In the genomic region with DNA sequence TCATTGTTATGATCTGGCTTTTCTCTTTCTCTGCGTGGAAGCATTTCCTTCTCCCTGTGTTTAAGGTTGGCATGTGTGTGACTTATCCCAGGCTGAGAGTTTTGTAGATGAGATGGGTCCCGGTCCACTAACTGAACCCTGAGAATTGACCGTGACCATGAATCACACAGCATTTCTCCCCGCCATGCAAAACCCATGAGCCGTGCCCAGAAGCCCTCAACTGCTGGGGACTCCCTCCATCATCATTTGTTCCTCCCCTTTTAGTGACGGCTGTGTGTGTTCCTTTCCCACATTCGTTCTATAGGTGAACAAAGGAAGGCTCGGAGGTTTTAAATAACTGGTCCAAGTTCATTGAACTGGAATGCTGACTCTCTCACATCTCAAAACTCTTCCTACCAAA, we compare ENCODE assay signal across 14 cellular contexts. TPM values are rescaled to one million over a fixed set of nuclear protein-coding genes. Genes with fewer than 3 reads are reported as not detected.
A peak's percentile ranks its signal among the peaks of the same experiment; 100 is the strongest.
DNase-seq lines count a peak whose midpoint lies in the region; ATAC-seq and TF ChIP-seq lines count a peak whose summit lies in the region.
"Had no signal": no experiment of that assay in that cellular context is flagged by ENCODE, and none has a peak within 500 bp of the region (broad histone marks: within the 10 kb centered on the region; RNA-seq: fewer than 3 reads in every experiment).

No MANE protein-coding gene starts in this region.

- H3K27ac ChIP-seq in GM23338 (ENCODE audit: low read depth) (0 out of 2 replicates have a peak overlapping the region, but pooled peaks have one; percentile 45), dorsolateral prefrontal cortex (peak overlapping the region in 50 of 59 donors; percentile 3 to 84 (median 60)), mucosa of rectum (ENCODE audit: low read depth in 2 of 2, low read length in 2 of 2) (peak overlapping the region; percentile 0 to 11), substantia nigra (ENCODE audit: low read depth, low read length, poor library complexity, severe bottlenecking) (peak overlapping the region; percentile 49)
- H3K27ac ChIP-seq: SK-N-MC had no signal

- no peaks in the 10 kb centered on the region for H3K9me2 ChIP-seq in GM23338 (ENCODE audit: insufficient read depth)

- H3K27me3 ChIP-seq in GM23338 (ENCODE audit: insufficient read depth) (no peaks in the 10 kb centered on the region), dorsolateral prefrontal cortex (no peaks in the 10 kb centered on the region), mucosa of rectum (ENCODE audit: control insufficient read depth in 2 of 2, insufficient read depth in 2 of 2, low read length in 2 of 2) (no peaks in the 10 kb centered on the region)

- no peaks in the 10 kb centered on the region for H3K79me2 ChIP-seq in GM23338 (replicated peaks; ENCODE audit: insufficient read depth)

- H3K4me1 ChIP-seq in GM23338 (ENCODE audit: insufficient read depth) (no peaks in the 10 kb centered on the region), mucosa of rectum (ENCODE audit: control insufficient read depth in 2 of 2, insufficient read depth in 2 of 2, low read length in 2 of 2) (peaks cover 0 to 3% of the 10 kb centered on the region in 2 donors)

- ATAC-seq in GM23338, result no peak; the same call in 2 of the 3 replicates
- no peak for ATAC-seq in GM18867 (IDR thresholded peaks at IDR 0.05; ENCODE audit: unreplicated experiment)
- ATAC-seq in HG02610 (IDR thresholded peaks at IDR 0.05; ENCODE audit: unreplicated experiment), result no peak
- ATAC-seq in activated naive CD8-positive, alpha-beta T cell treated with anti-CD3 and anti-CD28 coated beads, Interleukin-2, amount 50 U/mL, for 24 hours, result no peak

- H3K9me3 Mint-ChIP-seq in GM23338, result peaks cover 8% of the 10 kb centered on the region; the same call in 2 of the 3 replicates
- no peaks in the 10 kb centered on the region for H3K9me3 Mint-ChIP-seq in activated naive CD8-positive, alpha-beta T cell treated with anti-CD3 and anti-CD28 coated beads, Interleukin-2, amount 50 U/mL, for 24 hours
- H3K9me3 Mint-ChIP-seq: activated naive CD4-positive, alpha-beta T cell treated with anti-CD3 and anti-CD28 coated beads for 36 hours had no signal

- no peak overlapping the region for H2AFZ ChIP-seq in GM23338

- H3K4me2 ChIP-seq in GM23338, result no peak overlapping the region

- H3K9me3 ChIP-seq in mucosa of rectum (ENCODE audit: control insufficient read depth in 2 of 2, low read length in 2 of 2), result no peaks in the 10 kb centered on the region

- no peak overlapping the region for H3K4me3 ChIP-seq in GM23338
- H3K4me3 ChIP-seq in dorsolateral prefrontal cortex, result no peak overlapping the region
- no peak overlapping the region for H3K4me3 ChIP-seq in mucosa of rectum (ENCODE audit: low read length in 2 of 2)
- H3K4me3 ChIP-seq: SK-N-MC had no signal

- no peak for DNase-seq in GM23338 (ENCODE audit: low spot score)
- no peak for DNase-seq in dorsolateral prefrontal cortex
- no peak for DNase-seq in substantia nigra (lab: John Stamatoyannopoulos, UW)
- DNase-seq in CD1c-positive myeloid dendritic cell (ENCODE audit: extremely low spot score), result no peak
- DNase-seq in activated naive CD8-positive, alpha-beta T cell treated with anti-CD3 and anti-CD28 coated beads, Interleukin-2, amount 50 U/mL, for 24 hours, result no peak
- DNase-seq: activated naive CD4-positive, alpha-beta T cell treated with anti-CD3 and anti-CD28 coated beads for 36 hours; cerebellar nuclear complex; erythroblast; NCI-H1105 treated with DMSO at 0.1 percent for 48 hours had no signal

- H3F3A ChIP-seq in GM23338 (replicated peaks; ENCODE audit: low read depth), result no peaks in the 10 kb centered on the region

- peaks cover 3% of the 10 kb centered on the region for H3K36me3 Mint-ChIP-seq in GM23338 (ENCODE audit: low read depth)
- no peaks in the 10 kb centered on the region for H3K36me3 Mint-ChIP-seq in activated naive CD8-positive, alpha-beta T cell treated with anti-CD3 and anti-CD28 coated beads, Interleukin-2, amount 50 U/mL, for 24 hours (ENCODE audit: low read depth)

- no peak overlapping the region for H3K9ac ChIP-seq in mucosa of rectum (ENCODE audit: low read depth in 1 of 2, low read length in 2 of 2)

- H3K36me3 ChIP-seq in GM23338 (ENCODE audit: insufficient read depth) (no peaks in the 10 kb centered on the region; the same call in 1 of the 2 replicates), mucosa of rectum (ENCODE audit: control insufficient read depth in 2 of 2, insufficient read depth in 2 of 2, low read length in 2 of 2) (no peaks in the 10 kb centered on the region)

- no peaks in the 10 kb centered on the region for H4K20me1 ChIP-seq in GM23338 (replicated peaks; ENCODE audit: insufficient read depth)

- no peak overlapping the region for H3K4me3 Mint-ChIP-seq in GM23338
- H3K4me3 Mint-ChIP-seq in activated naive CD8-positive, alpha-beta T cell treated with anti-CD3 and anti-CD28 coated beads, Interleukin-2, amount 50 U/mL, for 24 hours, result no peak overlapping the region
- H3K4me3 Mint-ChIP-seq: activated naive CD4-positive, alpha-beta T cell treated with anti-CD3 and anti-CD28 coated beads for 36 hours had no signal

- H3K27ac Mint-ChIP-seq in GM23338, result no peak overlapping the region
- H3K27ac Mint-ChIP-seq in activated naive CD8-positive, alpha-beta T cell treated with anti-CD3 and anti-CD28 coated beads, Interleukin-2, amount 50 U/mL, for 24 hours, result no peak overlapping the region
- H3K27ac Mint-ChIP-seq: activated naive CD4-positive, alpha-beta T cell treated with anti-CD3 and anti-CD28 coated beads for 36 hours had no signal

- H3K27me3 Mint-ChIP-seq in GM23338 (ENCODE audit: insufficient read depth, low read depth, poor library complexity), result peaks cover 5% of the 10 kb centered on the region
- peaks cover 2% of the 10 kb centered on the region for H3K27me3 Mint-ChIP-seq in activated naive CD8-positive, alpha-beta T cell treated with anti-CD3 and anti-CD28 coated beads, Interleukin-2, amount 50 U/mL, for 24 hours

- intact Hi-C loops in dorsolateral prefrontal cortex (cut with DNase I), result no loop called here

- H3K4me1 Mint-ChIP-seq in GM23338, result peaks cover 2% of the 10 kb centered on the region; the same call in 1 of the 3 replicates
- H3K4me1 Mint-ChIP-seq in activated naive CD8-positive, alpha-beta T cell treated with anti-CD3 and anti-CD28 coated beads, Interleukin-2, amount 50 U/mL, for 24 hours, result no peaks in the 10 kb centered on the region

- no peak for TF ChIP-seq CTCF in GM23338 (conservative IDR thresholded peaks at IDR 0.05; ENCODE audit: low read depth in 2 of 2)
- TF ChIP-seq CTCF in dorsolateral prefrontal cortex (IDR thresholded peaks at IDR 0.05 in 54 of 56, conservative IDR thresholded peaks at IDR 0.05 in 2 of 56; ENCODE audit: low read depth in 1 of 56, partially characterized antibody in 56 of 56), result no peak

TF ChIP-seq in GM23338, 12 proteins besides CTCF, POLR2A, EP300 and RAD21 (continues in another document):
- TF ChIP-seq EZH2 (IDR thresholded peaks at IDR 0.05; ENCODE audit: low read depth, unreplicated experiment) (no peak), JUNB (IDR thresholded peaks at IDR 0.05; ENCODE audit: unreplicated experiment) (no peak)

RNA-seq across cellular contexts. Expression of a gene that starts 30.1 kb away (rescaled TPM):
- not detected in 2 replicates for total RNA-seq in GM23338 (2014; rRNA removed; shearing (Covaris generic))
- polyA plus RNA-seq in GM23338 (2016; fragmentation: Nextera tagmentation; extraction: Ambion mirVana), result 0.16 TPM in 1 of 2 replicates, not detected in the other
- 1 to 10 TPM in 7 of 120 experiments, under 1 TPM in 71, not detected in 42; 0.12 to 2.2 (median 0.46) TPM for total RNA-seq in dorsolateral prefrontal cortex
- total RNA-seq: activated naive CD4-positive, alpha-beta T cell treated with anti-CD3 and anti-CD28 coated beads for 36 hours; OCI-LY7 had no signal

RNA-seq across cellular contexts. Expression of a gene that starts 58.1 kb away (rescaled TPM):
- total RNA-seq in GM23338 (2014; rRNA removed; shearing (Covaris generic)), result 166 and 178 TPM in 2 replicates
- 158 and 162 TPM in 2 replicates for polyA plus RNA-seq in GM23338 (2016; fragmentation: Nextera tagmentation; extraction: Ambion mirVana)
- 100 to 1,000 TPM; 189 to 323 (median 265) TPM for total RNA-seq in dorsolateral prefrontal cortex

Comparison
In these comparisons a context has a peak if more than half of its experiments do, and no peak if none do; other contexts are left out.
1. H3K27ac ChIP-seq: peak in every context shown above with its lines; median percentile 60 in dorsolateral prefrontal cortex; 49 in substantia nigra; 45 in GM23338; 6 in mucosa of rectum.